Comparison of ENCODE assay signal across 8 cellular contexts in genomic region chrX:108224727-108225455, GRCh38.
DNase-seq lines count a peak whose midpoint lies in the region; ATAC-seq and TF ChIP-seq lines count a peak whose summit lies in the region.

No MANE protein-coding gene starts in this region.

- H2AFZ ChIP-seq in PC-9: no peak overlapping the region

- TF ChIP-seq POLR2A in GM18505 (IDR thresholded peaks at IDR 0.05; ENCODE audit: borderline replicate concordance, extremely low read depth, insufficient read depth, insufficient read length): no peak

- POLR2A ChIA-PET in BJ (lab: Charles Lee): no interaction called here
- POLR2A ChIA-PET in PC-9 (lab: Charles Lee; ENCODE audit: unreplicated experiment): no interaction called here

- CTCF ChIA-PET in BJ (lab: Yijun Ruan, JAX) (interaction anchor here (0.6 to 2.7 kb wide), 9 partner anchors 9 to 315 kb away, joined by 3 to 12 read pairs (median 3); no protein-coding TSS in a partner anchor), PC-9 (lab: Charles Lee) (interaction anchor here (0.6 to 1.1 kb wide), 7 partner anchors 12 to 340 kb away, joined by 3 to 5 read pairs (median 3); no protein-coding TSS in a partner anchor)

- intact Hi-C loops in PC-9 (cut with micrococcal nuclease; ENCODE audit: unreplicated experiment): loop anchor here (1.0 kb wide), 1 partner anchor 312 kb away; no protein-coding TSS in a partner anchor

- no peaks in the 10 kb centered on the region for H3K4me1 ChIP-seq in PC-9 (replicated peaks; ENCODE audit: insufficient read depth)

- H3K4me2 ChIP-seq in PC-9: no peak overlapping the region

- H3K27me3 ChIP-seq in BJ (ENCODE audit: control insufficient read depth, insufficient read depth, low read length) (no peaks in the 10 kb centered on the region), HL-60 (ENCODE audit: insufficient read depth, poor library complexity, severe bottlenecking) (no peaks in the 10 kb centered on the region), PC-9 (ENCODE audit: insufficient read depth, low read depth) (no peaks in the 10 kb centered on the region)

- no peaks in the 10 kb centered on the region for H3K79me2 ChIP-seq in PC-9 (ENCODE audit: low read depth)

- ATAC-seq in GM18505 (IDR thresholded peaks at IDR 0.05; ENCODE audit: unreplicated experiment) (peak; percentile 66), HG02610 (IDR thresholded peaks at IDR 0.05; ENCODE audit: unreplicated experiment) (no peak)

- DNase-seq in BJ (ENCODE audit: low read depth): no peak
- DNase-seq in HL-60 (ENCODE audit: low read depth in 1 of 2, low spot score in 1 of 2): no peak
- peak in 1 of 2 experiments; percentile 7 for DNase-seq in PC-9
- peak; percentile 41 for DNase-seq in fibroblast of mammary gland (ENCODE audit: low read depth)
- peak; percentile 74 for DNase-seq in renal cortical epithelial cell (ENCODE audit: low read depth)
- DNase-seq in occipital lobe (lab: John Stamatoyannopoulos, UW): no peak

- no peaks in the 10 kb centered on the region for H4K20me1 ChIP-seq in PC-9 (ENCODE audit: insufficient read depth)

- H3K4me3 ChIP-seq in BJ (ENCODE audit: low read depth, low read length): no peak overlapping the region
- no peak overlapping the region for H3K4me3 ChIP-seq in HL-60 (replicated peaks; ENCODE audit: insufficient read depth, low read length)
- no peak overlapping the region for H3K4me3 ChIP-seq in PC-9
- no peak overlapping the region for H3K4me3 ChIP-seq in fibroblast of mammary gland (ENCODE audit: control insufficient read depth, low read depth, low read length)

- TF ChIP-seq CTCF in BJ (IDR thresholded peaks at IDR 0.05; ENCODE audit: insufficient read depth, low read depth, low read length): peak; percentile 54
- TF ChIP-seq CTCF in HL-60 (IDR thresholded peaks at IDR 0.05; ENCODE audit: insufficient read depth, low read length): peak; percentile 5
- TF ChIP-seq CTCF in PC-9 (conservative IDR thresholded peaks at IDR 0.05): peak; percentile 85
- peak; percentile 62 for TF ChIP-seq CTCF in fibroblast of mammary gland (conservative IDR thresholded peaks at IDR 0.05; ENCODE audit: control insufficient read depth, insufficient read depth, low read depth, low read length)

- H3K27ac ChIP-seq in HL-60 (replicated peaks) (no peak overlapping the region), PC-9 (no peak overlapping the region)

- H3K36me3 ChIP-seq in BJ (ENCODE audit: control insufficient read depth, insufficient read depth, low read length) (no peaks in the 10 kb centered on the region), PC-9 (ENCODE audit: low read depth) (no peaks in the 10 kb centered on the region)

- H3K9me3 ChIP-seq in PC-9 (ENCODE audit: insufficient read depth, low read depth): no peaks in the 10 kb centered on the region

- H3F3A ChIP-seq in PC-9 (ENCODE audit: insufficient read depth, low read depth): no peaks in the 10 kb centered on the region

- no TSS peak for BruUV-seq in PC-9 (replicated peaks; lab: Mats Ljungman, UMichigan)

- H3K9me2 ChIP-seq in PC-9 (ENCODE audit: insufficient read depth): no peaks in the 10 kb centered on the region

Comparison
In these comparisons a context has a peak if more than half of its experiments do, and no peak if none do; other contexts are left out.
1. DNase-seq: peak in fibroblast of mammary gland (single experiment) and renal cortical epithelial cell (single experiment); none in BJ (single experiment), HL-60 (0 of 2) and occipital lobe (single experiment).
2. CTCF ChIP-seq: peak in every context shown above with its lines; median percentile 85 in PC-9; 62 in fibroblast of mammary gland; 54 in BJ; 5 in HL-60.